ENCODE assay signal across 16 cellular contexts in genomic region chr2:163319006-163319405, GRCh38.
DNase-seq lines count a peak whose midpoint lies in the region; TF ChIP-seq lines count a peak whose summit lies in the region.
"Had no signal": no experiment of that assay in that cellular context is flagged by ENCODE, and none has a peak within 500 bp of the region (broad histone marks: within the 10 kb centered on the region; RNA-seq: fewer than 3 reads in every experiment).

No MANE protein-coding gene starts in this region.

- H3K9me3 ChIP-seq in OCI-LY3 (ENCODE audit: insufficient read depth, low read length) (no peaks in the 10 kb centered on the region), mesenchymal stem cell (ENCODE audit: control insufficient read depth, low read length) (no peaks in the 10 kb centered on the region)
- H3K9me3 ChIP-seq: prostate gland had no signal

- WGBS in mesenchymal stem cell, result 64% methylated on average over 2 of the region's 2 CpGs

- no peak overlapping the region for H3K23ac ChIP-seq in mesenchymal stem cell (ENCODE audit: low read length in 2 of 2)

- H3K36me3 ChIP-seq in OCI-LY3 (replicated peaks; ENCODE audit: low read depth, low read length) (no peaks in the 10 kb centered on the region), mesenchymal stem cell (ENCODE audit: control insufficient read depth in 1 of 2, insufficient read depth in 2 of 2, low read depth in 1 of 2, low read length in 2 of 2) (no peaks in the 10 kb centered on the region)
- H3K36me3 ChIP-seq: prostate gland, spleen had no signal

- no peak overlapping the region for H3K4me2 ChIP-seq in OCI-LY3 (ENCODE audit: low read length)
- H3K4me2 ChIP-seq in mesenchymal stem cell (ENCODE audit: low read length, poor library complexity, severe bottlenecking), result no peak overlapping the region

- no peak overlapping the region for H3K4ac ChIP-seq in mesenchymal stem cell (ENCODE audit: low read depth in 1 of 2, low read length in 2 of 2)

- no peak overlapping the region for H3K18ac ChIP-seq in mesenchymal stem cell (ENCODE audit: low read depth in 1 of 2, low read length in 2 of 2)

- no peak overlapping the region for H4K91ac ChIP-seq in mesenchymal stem cell (ENCODE audit: low read length)

- no peaks in the 10 kb centered on the region for H4K20me1 ChIP-seq in OCI-LY3 (ENCODE audit: insufficient read depth, low read length)

- H3K79me2 ChIP-seq in OCI-LY3 (ENCODE audit: low read length), result no peaks in the 10 kb centered on the region

- H2BK15ac ChIP-seq in mesenchymal stem cell (ENCODE audit: low read depth, poor library complexity, severe bottlenecking), result no peak overlapping the region

- no peak overlapping the region for H4K8ac ChIP-seq in mesenchymal stem cell (ENCODE audit: low read length)

- no peak overlapping the region for H2BK5ac ChIP-seq in mesenchymal stem cell (ENCODE audit: low read depth, low read length, poor library complexity, severe bottlenecking)

- DNase-seq in HT1080 (ENCODE audit: low read depth), result peak; percentile 62
- DNase-seq in choroid plexus epithelial cell (ENCODE audit: low read depth), result peak; percentile 88
- DNase-seq in mesenchymal stem cell, result peak; percentile 74
- no peak for DNase-seq in glomerular visceral epithelial cell (ENCODE audit: extremely low spot score)
- DNase-seq in NOMO-1 treated with dmso at 0.1 percent for 144 hours (lab: John Stamatoyannopoulos, UW; ENCODE audit: unreplicated experiment), result no peak
- DNase-seq in NCI-H187 (lab: John Stamatoyannopoulos, UW), result no peak
- DNase-seq: activated CD4-positive, alpha-beta T cell treated with anti-CD3 and anti-CD28 coated beads for 48 hours; activated CD8-positive, alpha-beta memory T cell treated with anti-CD3 and anti-CD28 coated beads, Interleukin-2, amount 50 U/mL, for 48 hours; activated naive CD4-positive, alpha-beta T cell; DMS 273 treated with DMSO at 0.1 percent for 48 hours; natural killer cell; NCI-H2227 treated with DMSO at 0.1 percent for 48 hours; spleen had no signal

- H3K9ac ChIP-seq in OCI-LY3 (ENCODE audit: low read length), result no peak overlapping the region
- no peak overlapping the region for H3K9ac ChIP-seq in mesenchymal stem cell (ENCODE audit: low read length)

- H3K4me1 ChIP-seq in OCI-LY3 (ENCODE audit: low read length), result no peaks in the 10 kb centered on the region
- H3K4me1 ChIP-seq in mesenchymal stem cell (ENCODE audit: control insufficient read depth, insufficient read depth, low read depth, low read length), result no peaks in the 10 kb centered on the region
- H3K4me1 ChIP-seq: prostate gland, spleen had no signal

- no peak overlapping the region for H2AK5ac ChIP-seq in mesenchymal stem cell (ENCODE audit: low read length, severe bottlenecking)

- TF ChIP-seq CTCF in OCI-LY3 (IDR thresholded peaks at IDR 0.05; ENCODE audit: low read depth, low read length) (no peak), choroid plexus epithelial cell (conservative IDR thresholded peaks at IDR 0.05; ENCODE audit: low read depth, low read length) (no peak)

- H3K27me3 ChIP-seq in OCI-LY3 (ENCODE audit: low read depth, low read length), result no peaks in the 10 kb centered on the region
- H3K27me3 ChIP-seq in mesenchymal stem cell (ENCODE audit: control insufficient read depth in 1 of 2, insufficient read depth in 1 of 2, low read length in 2 of 2), result no peaks in the 10 kb centered on the region
- H3K27me3 ChIP-seq: spleen had no signal

- H3K14ac ChIP-seq in mesenchymal stem cell (ENCODE audit: low read length in 2 of 2), result no peak overlapping the region

- H2BK12ac ChIP-seq in mesenchymal stem cell (ENCODE audit: low read length in 2 of 2), result no peak overlapping the region

- H2BK120ac ChIP-seq in mesenchymal stem cell (ENCODE audit: low read depth, low read length), result no peak overlapping the region

- H3K27ac ChIP-seq in OCI-LY3 (ENCODE audit: low read length) (no peak overlapping the region), mesenchymal stem cell (ENCODE audit: low read length, poor library complexity, severe bottlenecking) (no peak overlapping the region)
- H3K27ac ChIP-seq: HL-60, prostate gland, spleen had no signal

- H3K4me3 ChIP-seq in OCI-LY3 (ENCODE audit: low read length) (no peak overlapping the region), choroid plexus epithelial cell (ENCODE audit: low read depth, low read length) (no peak overlapping the region), mesenchymal stem cell (ENCODE audit: insufficient read depth in 1 of 2, low read depth in 1 of 2, low read length in 2 of 2) (no peak overlapping the region)
- H3K4me3 ChIP-seq: prostate gland, spleen had no signal

- no peaks in the 10 kb centered on the region for H3K79me1 ChIP-seq in mesenchymal stem cell (replicated peaks; ENCODE audit: low read length, poor library complexity, severe bottlenecking)

- H2AFZ ChIP-seq in OCI-LY3 (ENCODE audit: low read depth, low read length) (peak overlapping the region; percentile 5; the same call in 1 of the 2 replicates), mesenchymal stem cell (ENCODE audit: low read depth, low read length) (no peak overlapping the region)

Comparison
In these comparisons a context has a peak if more than half of its experiments do, and no peak if none do; other contexts are left out.
1. DNase-seq: peak in HT1080 (single experiment), choroid plexus epithelial cell (single experiment) and mesenchymal stem cell (single experiment); none in glomerular visceral epithelial cell (single experiment), NOMO-1 treated with dmso at 0.1 percent for 144 hours (single experiment) and NCI-H187 (0 of 2).